8 cellular contexts compared by ENCODE assay signal in the genomic region with DNA sequence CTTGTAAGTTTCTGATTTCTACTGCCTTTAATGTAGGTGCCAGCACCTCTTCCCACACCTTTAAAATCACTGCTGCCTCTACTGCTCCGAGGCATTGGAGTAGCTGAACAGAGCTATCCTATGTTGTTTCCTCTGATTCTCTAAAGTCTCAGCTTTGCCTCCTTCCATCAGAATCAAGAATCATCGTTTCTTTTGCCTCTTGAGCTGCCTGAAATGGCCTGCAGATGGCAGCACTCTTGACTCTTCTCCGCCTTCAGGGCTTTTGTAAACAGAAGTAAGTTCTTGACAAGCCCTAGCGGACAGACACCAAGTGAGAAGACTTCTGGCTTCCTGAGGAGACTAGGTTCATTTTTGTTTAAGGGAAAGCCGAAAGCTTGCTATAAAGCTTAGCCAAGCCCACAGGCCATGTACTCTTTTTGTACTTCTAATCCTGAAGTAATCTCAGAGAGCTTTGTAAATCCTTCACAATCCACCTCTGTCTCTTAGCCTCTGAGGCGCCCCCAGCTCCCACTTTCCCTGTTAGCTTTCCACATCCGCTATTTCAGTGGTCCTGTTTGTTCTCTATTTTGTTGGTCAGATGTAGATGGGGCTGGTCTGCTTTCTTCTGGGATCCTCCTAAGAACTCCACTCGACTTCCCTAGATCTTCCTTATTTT. TPM values are rescaled to one million over a fixed set of nuclear protein-coding genes. Genes with fewer than 3 reads are reported as not detected.
DNase-seq lines count a peak whose midpoint lies in the region; ATAC-seq and TF ChIP-seq lines count a peak whose summit lies in the region.

No MANE protein-coding gene starts in this region.

- H2BK15ac ChIP-seq in mesenchymal stem cell (ENCODE audit: low read depth, poor library complexity, severe bottlenecking) = no peak overlapping the region

- CTCF ChIA-PET in A673 (lab: Charles Lee) = interaction anchor here (0.5 to 1.4 kb wide), 2 partner anchors 9 to 32 kb away, joined by 3 to 7 read pairs; no protein-coding TSS in a partner anchor
- CTCF ChIA-PET in activated CD4-positive, alpha-beta T cell treated with anti-CD3 and anti-CD28 coated beads, Interleukin-2, amount 10 ng/mL, durations not matched to agents 7 days and 5 days (lab: Charles Lee) = interaction anchor here (0.9 to 1.7 kb wide), 13 partner anchors 8 to 585 kb away, joined by 3 to 9 read pairs (median 4); no protein-coding TSS in a partner anchor

- H2AK5ac ChIP-seq in mesenchymal stem cell (ENCODE audit: low read length, severe bottlenecking) = no peak overlapping the region

- peaks cover 19% of the 10 kb centered on the region for H3K36me3 Mint-ChIP-seq in activated CD4-positive, alpha-beta T cell treated with anti-CD3 and anti-CD28 coated beads, Interleukin-2, amount 10 ng/mL, durations not matched to agents 7 days and 5 days (ENCODE audit: low read depth)

- no peak overlapping the region for H3K14ac ChIP-seq in mesenchymal stem cell (ENCODE audit: low read length in 2 of 2)

- H3K27ac Mint-ChIP-seq in activated CD4-positive, alpha-beta T cell treated with anti-CD3 and anti-CD28 coated beads, Interleukin-2, amount 10 ng/mL, durations not matched to agents 7 days and 5 days = no peak overlapping the region

- peaks cover 28% of the 10 kb centered on the region for H3K4me1 Mint-ChIP-seq in activated CD4-positive, alpha-beta T cell treated with anti-CD3 and anti-CD28 coated beads, Interleukin-2, amount 10 ng/mL, durations not matched to agents 7 days and 5 days

- H3K27ac ChIP-seq in A673 (ENCODE audit: low read depth, low read length, poor library complexity, severe bottlenecking) (no peak overlapping the region), mesenchymal stem cell (ENCODE audit: low read length, poor library complexity, severe bottlenecking) (no peak overlapping the region)

- 20% methylated on average over 5 of the region's 8 CpGs for whole genome bisulfite sequencing in mesenchymal stem cell

- DNase-seq in A673 (ENCODE audit: low spot score) = peak; percentile 87
- DNase-seq in NCI-H524 (lab: John Stamatoyannopoulos, UW) = peak; percentile 35 to 67
- peak; percentile 77 for DNase-seq in activated CD4-positive, alpha-beta T cell treated with anti-CD3 and anti-CD28 coated beads, Interleukin-2, amount 10 ng/mL, durations not matched to agents 7 days and 5 days
- peak; percentile 35 for DNase-seq in effector CD4-positive, alpha-beta T cell
- DNase-seq in mesenchymal stem cell = peak; percentile 79
- peak; percentile 1 to 25 for DNase-seq in stimulated activated CD8-positive, alpha-beta memory T cell treated with anti-CD3 and anti-CD28 coated beads, Interleukin-4, amount 100 ng/mL, for 1 hour (ENCODE audit: low read depth in 2 of 2, low spot score in 1 of 2)

- no TSS peak for BruUV-seq in A673 (replicated peaks; lab: Mats Ljungman, UMichigan)

- H3K79me1 ChIP-seq in mesenchymal stem cell (replicated peaks; ENCODE audit: low read length, poor library complexity, severe bottlenecking) = no peaks in the 10 kb centered on the region

- no peak overlapping the region for H4K91ac ChIP-seq in mesenchymal stem cell (ENCODE audit: low read length)

- H3K18ac ChIP-seq in mesenchymal stem cell (ENCODE audit: low read depth in 1 of 2, low read length in 2 of 2) = no peak overlapping the region

- H3K4me1 ChIP-seq in A673 (ENCODE audit: insufficient read depth, low read length, poor library complexity, severe bottlenecking) (peaks cover 10% of the 10 kb centered on the region), mesenchymal stem cell (ENCODE audit: control insufficient read depth, insufficient read depth, low read depth, low read length) (no peaks in the 10 kb centered on the region)

- H3K36me3 ChIP-seq in A673 (ENCODE audit: insufficient read depth, low read length, poor library complexity, severe bottlenecking) (no peaks in the 10 kb centered on the region), mesenchymal stem cell (ENCODE audit: control insufficient read depth in 1 of 2, insufficient read depth in 2 of 2, low read depth in 1 of 2, low read length in 2 of 2) (no peaks in the 10 kb centered on the region)

- ATAC-seq in GM18499 (IDR thresholded peaks at IDR 0.05; ENCODE audit: insufficient read depth, unreplicated experiment) (peak; percentile 87), HG02884 (IDR thresholded peaks at IDR 0.05; ENCODE audit: unreplicated experiment) (peak; percentile 99)

- H3K4me3 Mint-ChIP-seq in activated CD4-positive, alpha-beta T cell treated with anti-CD3 and anti-CD28 coated beads, Interleukin-2, amount 10 ng/mL, durations not matched to agents 7 days and 5 days = no peak overlapping the region

- peaks cover 18% of the 10 kb centered on the region for H3K9me3 Mint-ChIP-seq in activated CD4-positive, alpha-beta T cell treated with anti-CD3 and anti-CD28 coated beads, Interleukin-2, amount 10 ng/mL, durations not matched to agents 7 days and 5 days

- H3K27me3 ChIP-seq in A673 (replicated peaks; ENCODE audit: insufficient read depth, low read depth, low read length, poor library complexity) = no peaks in the 10 kb centered on the region
- H3K27me3 ChIP-seq in mesenchymal stem cell (ENCODE audit: control insufficient read depth in 1 of 2, insufficient read depth in 1 of 2, low read length in 2 of 2) = no peaks in the 10 kb centered on the region

- no peak overlapping the region for H3K4me2 ChIP-seq in mesenchymal stem cell (ENCODE audit: low read length, poor library complexity, severe bottlenecking)

- no peak overlapping the region for H2BK5ac ChIP-seq in mesenchymal stem cell (ENCODE audit: low read depth, low read length, poor library complexity, severe bottlenecking)

- H3K27me3 Mint-ChIP-seq in activated CD4-positive, alpha-beta T cell treated with anti-CD3 and anti-CD28 coated beads, Interleukin-2, amount 10 ng/mL, durations not matched to agents 7 days and 5 days = no peaks in the 10 kb centered on the region

- no peak overlapping the region for H2BK120ac ChIP-seq in mesenchymal stem cell (ENCODE audit: low read depth, low read length)

- H3K4me3 ChIP-seq in A673 (ENCODE audit: low read depth, low read length, poor library complexity, severe bottlenecking) = no peak overlapping the region
- H3K4me3 ChIP-seq in mesenchymal stem cell (ENCODE audit: insufficient read depth in 1 of 2, low read depth in 1 of 2, low read length in 2 of 2) = no peak overlapping the region

- intact Hi-C loops in A673 (cut with micrococcal nuclease; ENCODE audit: unreplicated experiment) = loop anchor here (2.0 to 10.0 kb wide), 2 partner anchors 628 to 676 kb away; no protein-coding TSS in a partner anchor

- peak overlapping the region; percentile 51 for H3K9ac ChIP-seq in mesenchymal stem cell (ENCODE audit: low read length)

- POLR2A ChIA-PET in A673 (lab: Charles Lee; ENCODE audit: low non-redundant PET) = no interaction called here
- POLR2A ChIA-PET in activated CD4-positive, alpha-beta T cell treated with anti-CD3 and anti-CD28 coated beads, Interleukin-2, amount 10 ng/mL, durations not matched to agents 7 days and 5 days (lab: Charles Lee) = no interaction called here

- H3K4ac ChIP-seq in mesenchymal stem cell (ENCODE audit: low read depth in 1 of 2, low read length in 2 of 2) = no peak overlapping the region

- H3K23ac ChIP-seq in mesenchymal stem cell (ENCODE audit: low read length in 2 of 2) = no peak overlapping the region

- no peak overlapping the region for H4K8ac ChIP-seq in mesenchymal stem cell (ENCODE audit: low read length)

- no peak overlapping the region for H2BK12ac ChIP-seq in mesenchymal stem cell (ENCODE audit: low read length in 2 of 2)

- TF ChIP-seq CTCF in A673 (conservative IDR thresholded peaks at IDR 0.05; ENCODE audit: low read depth, low read length) = peak; percentile 97

- H2AFZ ChIP-seq in mesenchymal stem cell (ENCODE audit: low read depth, low read length) = no peak overlapping the region

- no peaks in the 10 kb centered on the region for H3K9me3 ChIP-seq in A673 (ENCODE audit: low read depth, low read length, poor library complexity, severe bottlenecking)
- no peaks in the 10 kb centered on the region for H3K9me3 ChIP-seq in mesenchymal stem cell (ENCODE audit: control insufficient read depth, low read length)

RNA-seq across cellular contexts. Expression of gene GTF3C3, which starts 48.4 kb away (rescaled TPM):
- total RNA-seq in A673 (2021) = 60.3 and 68.6 TPM in 2 replicates
- total RNA-seq in activated CD4-positive, alpha-beta T cell treated with anti-CD3 and anti-CD28 coated beads, Interleukin-2, amount 10 ng/mL, durations not matched to agents 7 days and 5 days = 10 to 100 TPM; 39.6 to 44.9 TPM
- 14.5 TPM for polyA plus RNA-seq in mesenchymal stem cell (2013, experiment 1 of 2)
- polyA plus RNA-seq in mesenchymal stem cell (2013, experiment 2 of 2) = 14.1 TPM

RNA-seq across cellular contexts. Expression of gene C2orf66, which starts 58.1 kb away (rescaled TPM):
- total RNA-seq in A673 (2021) = 0.28 TPM in 1 of 2 replicates, not detected in the other
- under 1 TPM; 0.20 to 0.44 TPM for total RNA-seq in activated CD4-positive, alpha-beta T cell treated with anti-CD3 and anti-CD28 coated beads, Interleukin-2, amount 10 ng/mL, durations not matched to agents 7 days and 5 days
- polyA plus RNA-seq in mesenchymal stem cell (2013, experiment 1 of 2) = 0.04 TPM
- polyA plus RNA-seq in mesenchymal stem cell (2013, experiment 2 of 2) = not detected

Comparison
In these comparisons a context has a peak if more than half of its experiments do, and no peak if none do; other contexts are left out.
1. DNase-seq: peak in every context shown above with its lines; median percentile 87 in A673; 79 in mesenchymal stem cell; 77 in activated CD4-positive, alpha-beta T cell treated with anti-CD3 and anti-CD28 coated beads, Interleukin-2, amount 10 ng/mL, durations not matched to agents 7 days and 5 days; 51 in NCI-H524; 35 in effector CD4-positive, alpha-beta T cell; 13 in stimulated activated CD8-positive, alpha-beta memory T cell treated with anti-CD3 and anti-CD28 coated beads, Interleukin-4, amount 100 ng/mL, for 1 hour.